Comparison of ENCODE assay signal across 25 cellular contexts in the genomic region with DNA sequence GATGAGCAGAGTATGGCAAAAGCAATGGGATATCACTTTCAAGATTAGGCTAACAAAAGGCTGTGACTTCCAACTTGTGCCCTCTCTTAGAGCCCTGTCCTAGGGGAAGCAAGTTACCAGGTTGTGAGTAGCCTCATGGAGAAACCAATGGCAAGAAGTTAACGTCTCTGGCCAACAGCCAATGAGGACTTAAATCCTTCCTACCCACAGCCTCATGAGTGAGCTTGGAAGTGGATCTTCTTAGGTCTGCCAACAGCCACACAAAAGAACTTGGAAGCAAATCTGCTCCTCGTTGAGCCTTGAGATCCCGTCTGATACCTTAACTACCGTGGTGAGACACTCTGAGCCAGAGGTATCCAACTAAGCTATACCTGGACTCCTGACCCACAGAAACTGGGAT. TPM values are rescaled to one million over a fixed set of nuclear protein-coding genes. Genes with fewer than 3 reads are reported as not detected.
"Had no signal": no experiment of that assay in that cellular context is flagged by ENCODE, and none has a peak within 500 bp of the region (broad histone marks: within the 10 kb centered on the region; RNA-seq: fewer than 3 reads in every experiment).

No MANE protein-coding gene starts in this region.

- ATAC-seq: activated CD8-positive, alpha-beta T cell treated with anti-CD3 and anti-CD28 coated beads, Interleukin-2, amount 10 ng/mL, durations not matched to agents 7 days and 5 days; natural killer cell; T-cell had no signal

- H3K27ac Mint-ChIP-seq: activated CD8-positive, alpha-beta T cell treated with anti-CD3 and anti-CD28 coated beads, Interleukin-2, amount 10 ng/mL, durations not matched to agents 7 days and 5 days; activated naive CD4-positive, alpha-beta T cell treated with anti-CD3 and anti-CD28 coated beads, Interleukin-2, amount 10 ng/mL, durations not matched to agents 7 days and 5 days; natural killer cell had no signal

- FAIRE-seq: TTC549 had no signal

- H3K27ac ChIP-seq: cardiac muscle cell, upper lobe of left lung had no signal

- H3K36me3 ChIP-seq: cardiac muscle cell, upper lobe of left lung had no signal

- H3K4me2 ChIP-seq: smooth muscle cell had no signal

- H3K4me3 Mint-ChIP-seq: activated CD8-positive, alpha-beta T cell treated with anti-CD3 and anti-CD28 coated beads, Interleukin-2, amount 10 ng/mL, durations not matched to agents 7 days and 5 days; activated naive CD4-positive, alpha-beta T cell treated with anti-CD3 and anti-CD28 coated beads, Interleukin-2, amount 10 ng/mL, durations not matched to agents 7 days and 5 days; natural killer cell; T-cell; T-helper 2 cell treated with Interferon-gamma antibody and Interleukin-4, amounts not matched to agents 5 μg/mL and 100 μg/mL, for 36 hours had no signal

- H3K9me3 ChIP-seq: upper lobe of left lung had no signal

- H3K36me3 Mint-ChIP-seq: activated naive CD4-positive, alpha-beta T cell treated with anti-CD3 and anti-CD28 coated beads, Interleukin-2, amount 10 ng/mL, durations not matched to agents 7 days and 5 days; natural killer cell; T-cell had no signal

- H3K4me3 ChIP-seq: cardiac muscle cell, smooth muscle cell, upper lobe of left lung had no signal

- H3K27me3 ChIP-seq: cardiac muscle cell, upper lobe of left lung had no signal

- H3K27me3 Mint-ChIP-seq: activated naive CD4-positive, alpha-beta T cell treated with anti-CD3 and anti-CD28 coated beads, Interleukin-2, amount 10 ng/mL, durations not matched to agents 7 days and 5 days; T-cell had no signal

- H3K9me3 Mint-ChIP-seq: activated naive CD4-positive, alpha-beta T cell treated with anti-CD3 and anti-CD28 coated beads, Interleukin-2, amount 10 ng/mL, durations not matched to agents 7 days and 5 days; natural killer cell; T-cell; T-helper 2 cell treated with Interferon-gamma antibody and Interleukin-4, amounts not matched to agents 5 μg/mL and 100 μg/mL, for 36 hours had no signal

- DNase-seq: activated CD4-positive, alpha-beta T cell treated with anti-CD3 and anti-CD28 coated beads for 1 hour; activated CD4-positive, alpha-beta T cell treated with anti-CD3 and anti-CD28 coated beads, Interleukin-2, amount 50 U/mL, for 1 hour; activated CD8-positive, alpha-beta T cell treated with anti-CD3 and anti-CD28 coated beads, Interleukin-2, amount 10 ng/mL, durations not matched to agents 7 days and 5 days; activated effector memory CD4-positive, alpha-beta T cell treated with Interleukin-2 at 50 U/mL for 16 hours; activated naive CD4-positive, alpha-beta T cell treated with anti-CD3 and anti-CD28 coated beads, Interleukin-2, amount 10 ng/mL, durations not matched to agents 7 days and 5 days; activated T-cell treated with anti-CD3 and anti-CD28 coated beads, Interleukin-2, amount 50 U/mL, for 48 hours; amygdala; erythroblast; foreskin melanocyte; hippocampal formation; left ventricle myocardium superior; midbrain; natural killer cell; stimulated activated CD4-positive, alpha-beta T cell treated with anti-CD3 and anti-CD28 coated beads, Interleukin-2, amount 100 ng/mL, for 48 hours; stimulated activated CD8-positive, alpha-beta memory T cell treated with anti-CD3 and anti-CD28 coated beads, Interleukin-4, amount 100 ng/mL, for 48 hours; stimulated activated naive CD4-positive, alpha-beta T cell; T-cell; upper lobe of left lung had no signal

RNA-seq across cellular contexts. Expression of gene NME9, which starts 5.7 kb away (rescaled TPM):
- total RNA-seq: activated CD8-positive, alpha-beta T cell treated with anti-CD3 and anti-CD28 coated beads, Interleukin-2, amount 10 ng/mL, durations not matched to agents 7 days and 5 days; chondrocyte; natural killer cell; osteoblast; posterior vena cava; smooth muscle cell had no signal
- polyA plus RNA-seq: smooth muscle cell had no signal

RNA-seq across cellular contexts. Expression of gene MRAS, which starts 24.4 kb away (rescaled TPM):
- total RNA-seq: activated CD8-positive, alpha-beta T cell treated with anti-CD3 and anti-CD28 coated beads, Interleukin-2, amount 10 ng/mL, durations not matched to agents 7 days and 5 days had no signal
